ENCODE assay signal across 1 cellular context in genomic region chr17:1709971-1710806, GRCh38.
A peak's percentile ranks its signal among the peaks of the same experiment; 100 is the strongest.
TF ChIP-seq lines count a peak whose summit lies in the region.

TSS of gene TLCD2 (minus strand) at chr17:1710377. CDS start at chr17:1710242, 135 bp downstream.

TF ChIP-seq in HepG2, 621 proteins besides CTCF, POLR2A, EP300 and RAD21 (continued from another document and continues in another):
- no peak for TF ChIP-seq ZNF18 (CRISPR knock-in tag; IDR thresholded peaks at IDR 0.05; ENCODE audit: insufficient replicate concordance)
- TF ChIP-seq ATF7-NPFF (CRISPR knock-in tag; IDR thresholded peaks at IDR 0.05; ENCODE audit: low read depth) = peak; percentile 52; the same call in 1 of the 2 replicates
- no peak for TF ChIP-seq ZNF570 (CRISPR knock-in tag; IDR thresholded peaks at IDR 0.05; ENCODE audit: borderline replicate concordance)
- TF ChIP-seq, protein P1, sequence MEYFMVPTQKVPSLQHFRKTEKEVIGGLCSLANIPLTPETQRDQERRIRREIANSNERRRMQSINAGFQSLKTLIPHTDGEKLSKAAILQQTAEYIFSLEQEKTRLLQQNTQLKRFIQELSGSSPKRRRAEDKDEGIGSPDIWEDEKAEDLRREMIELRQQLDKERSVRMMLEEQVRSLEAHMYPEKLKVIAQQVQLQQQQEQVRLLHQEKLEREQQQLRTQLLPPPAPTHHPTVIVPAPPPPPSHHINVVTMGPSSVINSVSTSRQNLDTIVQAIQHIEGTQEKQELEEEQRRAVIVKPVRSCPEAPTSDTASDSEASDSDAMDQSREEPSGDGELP (IDR thresholded peaks at IDR 0.05; ENCODE audit: borderline replicate concordance, low read depth) = peak; percentile 45; the same call in 1 of the 2 replicates
- no peak for TF ChIP-seq FOXA3 (CRISPR knock-in tag; IDR thresholded peaks at IDR 0.05)
- no peak for TF ChIP-seq ZFP36 (IDR thresholded peaks at IDR 0.05; ENCODE audit: borderline replicate concordance, low read depth, low read length, partially characterized antibody)
- peak; percentile 64; the same call in 1 of the 2 replicates for TF ChIP-seq ZNF234 (CRISPR knock-in tag; conservative IDR thresholded peaks at IDR 0.05)
- no peak for TF ChIP-seq ZNF44 (CRISPR knock-in tag; IDR thresholded peaks at IDR 0.05)
- TF ChIP-seq ZNF749 (CRISPR knock-in tag; IDR thresholded peaks at IDR 0.05; ENCODE audit: borderline replicate concordance) = no peak
- no peak for TF ChIP-seq LCORL (IDR thresholded peaks at IDR 0.05)
- TF ChIP-seq LCORL (CRISPR knock-in tag; IDR thresholded peaks at IDR 0.05) = peak; percentile 75
- TF ChIP-seq FOXA1 (IDR thresholded peaks at IDR 0.05) = no peak
- no peak for TF ChIP-seq FOXA1 (CRISPR knock-in tag; IDR thresholded peaks at IDR 0.05)
- TF ChIP-seq ZNF343 (CRISPR knock-in tag; IDR thresholded peaks at IDR 0.05) = no peak
- TF ChIP-seq ZBTB7A (CRISPR knock-in tag; IDR thresholded peaks at IDR 0.05) = no peak
- no peak for TF ChIP-seq NCOA1 (CRISPR knock-in tag; IDR thresholded peaks at IDR 0.05)
- no peak for TF ChIP-seq ZNF574 (CRISPR knock-in tag; IDR thresholded peaks at IDR 0.05)
- no peak for TF ChIP-seq GABPA (IDR thresholded peaks at IDR 0.05; ENCODE audit: low read depth, low read length)
- TF ChIP-seq GABPA (CRISPR knock-in tag; IDR thresholded peaks at IDR 0.05; ENCODE audit: low read depth) = no peak
- TF ChIP-seq SATB2 (CRISPR knock-in tag; IDR thresholded peaks at IDR 0.05) = no peak
- TF ChIP-seq SAP130 (CRISPR knock-in tag; IDR thresholded peaks at IDR 0.05; ENCODE audit: low read depth) = peak; percentile 88
- TF ChIP-seq HHEX (CRISPR knock-in tag; IDR thresholded peaks at IDR 0.05) = no peak
- no peak for TF ChIP-seq KDM1A (CRISPR knock-in tag; IDR thresholded peaks at IDR 0.05)
- TF ChIP-seq MED13 (CRISPR knock-in tag; IDR thresholded peaks at IDR 0.05) = no peak
- no peak for TF ChIP-seq RARG (CRISPR knock-in tag; IDR thresholded peaks at IDR 0.05; ENCODE audit: low read depth)
- no peak for TF ChIP-seq EED (CRISPR knock-in tag; IDR thresholded peaks at IDR 0.05)
- 0 out of 2 replicates have a peak, but pooled peaks have one; percentile 11 for TF ChIP-seq POLR2AphosphoS5 (IDR thresholded peaks at IDR 0.05; ENCODE audit: low read depth, low read length)
- no peak for TF ChIP-seq ZNF629 (CRISPR knock-in tag; conservative IDR thresholded peaks at IDR 0.05)
- TF ChIP-seq ZNF20 (CRISPR knock-in tag; IDR thresholded peaks at IDR 0.05) = no peak
- no peak for TF ChIP-seq ZNF33A (CRISPR knock-in tag; IDR thresholded peaks at IDR 0.05; ENCODE audit: borderline replicate concordance)
- TF ChIP-seq, protein P2, sequence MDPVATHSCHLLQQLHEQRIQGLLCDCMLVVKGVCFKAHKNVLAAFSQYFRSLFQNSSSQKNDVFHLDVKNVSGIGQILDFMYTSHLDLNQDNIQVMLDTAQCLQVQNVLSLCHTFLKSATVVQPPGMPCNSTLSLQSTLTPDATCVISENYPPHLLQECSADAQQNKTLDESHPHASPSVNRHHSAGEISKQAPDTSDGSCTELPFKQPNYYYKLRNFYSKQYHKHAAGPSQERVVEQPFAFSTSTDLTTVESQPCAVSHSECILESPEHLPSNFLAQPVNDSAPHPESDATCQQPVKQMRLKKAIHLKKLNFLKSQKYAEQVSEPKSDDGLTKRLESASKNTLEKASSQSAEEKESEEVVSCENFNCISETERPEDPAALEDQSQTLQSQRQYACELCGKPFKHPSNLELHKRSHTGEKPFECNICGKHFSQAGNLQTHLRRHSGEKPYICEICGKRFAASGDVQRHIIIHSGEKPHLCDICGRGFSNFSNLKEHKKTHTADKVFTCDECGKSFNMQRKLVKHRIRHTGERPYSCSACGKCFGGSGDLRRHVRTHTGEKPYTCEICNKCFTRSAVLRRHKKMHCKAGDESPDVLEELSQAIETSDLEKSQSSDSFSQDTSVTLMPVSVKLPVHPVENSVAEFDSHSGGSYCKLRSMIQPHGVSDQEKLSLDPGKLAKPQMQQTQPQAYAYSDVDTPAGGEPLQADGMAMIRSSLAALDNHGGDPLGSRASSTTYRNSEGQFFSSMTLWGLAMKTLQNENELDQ (CRISPR knock-in tag; IDR thresholded peaks at IDR 0.05; ENCODE audit: borderline replicate concordance) = no peak
- peak; percentile 61; the same call in 1 of the 2 replicates for TF ChIP-seq MXD1 (CRISPR knock-in tag; IDR thresholded peaks at IDR 0.05)
- no peak for TF ChIP-seq SP140L (CRISPR knock-in tag; IDR thresholded peaks at IDR 0.05; ENCODE audit: borderline replicate concordance)
- TF ChIP-seq SMAD9 (CRISPR knock-in tag; IDR thresholded peaks at IDR 0.05) = no peak
- TF ChIP-seq, protein P3, sequence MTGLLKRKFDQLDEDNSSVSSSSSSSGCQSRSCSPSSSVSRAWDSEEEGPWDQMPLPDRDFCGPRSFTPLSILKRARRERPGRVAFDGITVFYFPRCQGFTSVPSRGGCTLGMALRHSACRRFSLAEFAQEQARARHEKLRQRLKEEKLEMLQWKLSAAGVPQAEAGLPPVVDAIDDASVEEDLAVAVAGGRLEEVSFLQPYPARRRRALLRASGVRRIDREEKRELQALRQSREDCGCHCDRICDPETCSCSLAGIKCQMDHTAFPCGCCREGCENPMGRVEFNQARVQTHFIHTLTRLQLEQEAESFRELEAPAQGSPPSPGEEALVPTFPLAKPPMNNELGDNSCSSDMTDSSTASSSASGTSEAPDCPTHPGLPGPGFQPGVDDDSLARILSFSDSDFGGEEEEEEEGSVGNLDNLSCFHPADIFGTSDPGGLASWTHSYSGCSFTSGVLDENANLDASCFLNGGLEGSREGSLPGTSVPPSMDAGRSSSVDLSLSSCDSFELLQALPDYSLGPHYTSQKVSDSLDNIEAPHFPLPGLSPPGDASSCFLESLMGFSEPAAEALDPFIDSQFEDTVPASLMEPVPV (CRISPR knock-in tag; IDR thresholded peaks at IDR 0.05) = 0 out of 2 replicates have a peak, but pooled peaks have one; percentile 55
- TF ChIP-seq RXRA (CRISPR knock-in tag; IDR thresholded peaks at IDR 0.05) = peak; percentile 79
- no peak for TF ChIP-seq MEF2D (CRISPR knock-in tag; IDR thresholded peaks at IDR 0.05)
- TF ChIP-seq ZNF256 (CRISPR knock-in tag; conservative IDR thresholded peaks at IDR 0.05) = no peak
- peak; percentile 33; the same call in 1 of the 2 replicates for TF ChIP-seq ARID5B (CRISPR knock-in tag; IDR thresholded peaks at IDR 0.05)
- no peak for TF ChIP-seq PCBP2 (optimal IDR thresholded peaks at IDR 0.05; ENCODE audit: low read depth, low read length, poor library complexity, severe bottlenecking)
- no peak for TF ChIP-seq GLI4 (CRISPR knock-in tag; IDR thresholded peaks at IDR 0.05; ENCODE audit: borderline replicate concordance)
- peak; percentile 79 for TF ChIP-seq POLR2G (IDR thresholded peaks at IDR 0.05; ENCODE audit: low read depth, low read length)
- TF ChIP-seq DNMT3B (CRISPR knock-in tag; conservative IDR thresholded peaks at IDR 0.05) = no peak
- 0 out of 2 replicates have a peak, but pooled peaks have one; percentile 30 for TF ChIP-seq KLF6 (CRISPR knock-in tag; IDR thresholded peaks at IDR 0.05)
- TF ChIP-seq ZNF333 (CRISPR knock-in tag; IDR thresholded peaks at IDR 0.05; ENCODE audit: borderline replicate concordance) = no peak
- TF ChIP-seq ZFP37 (CRISPR knock-in tag; IDR thresholded peaks at IDR 0.05; ENCODE audit: borderline replicate concordance) = no peak
- TF ChIP-seq RXRB (CRISPR knock-in tag; IDR thresholded peaks at IDR 0.05; ENCODE audit: borderline replicate concordance) = peak; percentile 40; the same call in 1 of the 2 replicates
- peak; percentile 72 for TF ChIP-seq POLR2AphosphoS2 (IDR thresholded peaks at IDR 0.05; ENCODE audit: low read depth, low read length)
- TF ChIP-seq, protein P4, sequence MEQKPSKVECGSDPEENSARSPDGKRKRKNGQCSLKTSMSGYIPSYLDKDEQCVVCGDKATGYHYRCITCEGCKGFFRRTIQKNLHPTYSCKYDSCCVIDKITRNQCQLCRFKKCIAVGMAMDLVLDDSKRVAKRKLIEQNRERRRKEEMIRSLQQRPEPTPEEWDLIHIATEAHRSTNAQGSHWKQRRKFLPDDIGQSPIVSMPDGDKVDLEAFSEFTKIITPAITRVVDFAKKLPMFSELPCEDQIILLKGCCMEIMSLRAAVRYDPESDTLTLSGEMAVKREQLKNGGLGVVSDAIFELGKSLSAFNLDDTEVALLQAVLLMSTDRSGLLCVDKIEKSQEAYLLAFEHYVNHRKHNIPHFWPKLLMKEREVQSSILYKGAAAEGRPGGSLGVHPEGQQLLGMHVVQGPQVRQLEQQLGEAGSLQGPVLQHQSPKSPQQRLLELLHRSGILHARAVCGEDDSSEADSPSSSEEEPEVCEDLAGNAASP (CRISPR knock-in tag; IDR thresholded peaks at IDR 0.05; ENCODE audit: borderline replicate concordance) = 0 out of 2 replicates have a peak, but pooled peaks have one; percentile 79
- no peak for TF ChIP-seq ZNF564 (CRISPR knock-in tag; IDR thresholded peaks at IDR 0.05)
- no peak for TF ChIP-seq CSRNP2 (CRISPR knock-in tag; conservative IDR thresholded peaks at IDR 0.05; ENCODE audit: low read depth)
- TF ChIP-seq HNRNPK (IDR thresholded peaks at IDR 0.05; ENCODE audit: low read depth, low read length, poor library complexity, severe bottlenecking) = peak; percentile 62
- TF ChIP-seq ZFY (CRISPR knock-in tag; IDR thresholded peaks at IDR 0.05) = peak; percentile 45; the same call in 1 of the 2 replicates
- peak in 1 of 2 experiments; percentile 61; a peak in 1 of 4 replicates for TF ChIP-seq KLF16 (CRISPR knock-in tag; IDR thresholded peaks at IDR 0.05)
- TF ChIP-seq SIN3A (IDR thresholded peaks at IDR 0.05; ENCODE audit: borderline replicate concordance, low read depth, low read length) = 0 out of 2 replicates have a peak, but pooled peaks have one; percentile 10
- TF ChIP-seq ZBTB7B (CRISPR knock-in tag; IDR thresholded peaks at IDR 0.05) = peak; percentile 41; the same call in 1 of the 2 replicates
